30 cellular contexts compared by ENCODE assay signal in the genomic region with DNA sequence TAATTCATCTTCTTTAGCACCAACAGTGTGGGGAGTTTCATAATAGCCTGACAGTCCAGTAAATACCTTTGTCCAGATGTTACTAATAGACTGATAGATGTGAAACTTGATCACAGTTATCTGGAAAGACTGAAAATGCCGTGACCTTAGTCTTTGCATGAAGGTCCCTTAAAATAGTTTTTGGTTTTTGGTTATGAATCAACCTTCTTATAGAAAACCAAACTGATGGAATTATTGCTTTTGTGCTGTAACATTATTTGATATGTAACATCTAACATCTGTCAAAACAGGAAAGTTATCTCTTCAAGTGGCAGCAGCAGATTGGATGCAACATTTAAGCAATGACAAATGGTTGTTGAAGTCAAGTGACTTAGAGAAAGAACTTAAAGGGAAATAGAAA.
DNase-seq lines count a peak whose midpoint lies in the region; ATAC-seq and TF ChIP-seq lines count a peak whose summit lies in the region.
"Had no signal": no experiment of that assay in that cellular context is flagged by ENCODE, and none has a peak within 500 bp of the region (broad histone marks: within the 10 kb centered on the region; RNA-seq: fewer than 3 reads in every experiment).

No MANE protein-coding gene starts in this region.

- DNase-seq in NCI-H510A treated with DMSO at 0.1 percent for 48 hours (lab: John Stamatoyannopoulos, UW) = no peak
- DNase-seq in transverse colon = no peak
- DNase-seq in prostate gland (ENCODE audit: low spot score) = no peak
- DNase-seq: activated CD4-positive, alpha-beta T cell treated with anti-CD3 and anti-CD28 coated beads for 4 hours; activated gamma-delta T cell; activated naive CD8-positive, alpha-beta T cell treated with anti-CD3 and anti-CD28 coated beads, Interleukin-2, amount 10 ng/mL, durations not matched to agents 7 days and 5 days; activated T-cell treated with anti-CD3 and anti-CD28 coated beads, Interleukin-2, amount 50 U/mL, for 1 hour; COR-L47; effector memory CD4-positive, alpha-beta T cell; erythroblast; GDM1; head of caudate nucleus; HFFc6; IMR-90; natural killer cell; NCI-H1048; NCI-H187; NCI-H2171 treated with DMSO at 0.1 percent for 48 hours; NCI-H524; retina; SHP77; trophoblast cell had no signal

- H3K4me1 ChIP-seq in transverse colon (no peaks in the 10 kb centered on the region), prostate gland (replicated peaks) (no peaks in the 10 kb centered on the region)
- H3K4me1 ChIP-seq: BLaER1 treated with 17β-estradiol and CSF1 and Interleukin-3, amounts not matched to agents 10 nM and 100 nM had no signal

- H3K36me3 ChIP-seq in transverse colon (no peaks in the 10 kb centered on the region), prostate gland (no peaks in the 10 kb centered on the region)
- H3K36me3 ChIP-seq: BLaER1 treated with 17β-estradiol and CSF1 and Interleukin-3, amounts not matched to agents 10 nM and 100 nM had no signal

- intact Hi-C loops in transverse colon (cut with DNase I; ENCODE audit: low total_unique reads) (no loop called here), prostate gland (cut with DNase I) (no loop called here)

- H3K4me3 ChIP-seq in transverse colon (no peak overlapping the region), prostate gland (no peak overlapping the region)
- H3K4me3 ChIP-seq: BLaER1 treated with 17β-estradiol and CSF1 and Interleukin-3, amounts not matched to agents 10 nM and 100 nM; coronary artery; GM23338; skin epidermis had no signal

- H3K27ac ChIP-seq in transverse colon = no peak overlapping the region
- no peak overlapping the region for H3K27ac ChIP-seq in prostate gland
- H3K27ac ChIP-seq: BLaER1 treated with 17β-estradiol and CSF1 and Interleukin-3, amounts not matched to agents 10 nM and 100 nM; coronary artery; skin epidermis had no signal

- H3K9me3 ChIP-seq in transverse colon = no peaks in the 10 kb centered on the region
- no peaks in the 10 kb centered on the region for H3K9me3 ChIP-seq in prostate gland
- H3K9me3 ChIP-seq: BLaER1 treated with 17β-estradiol and CSF1 and Interleukin-3, amounts not matched to agents 10 nM and 100 nM had no signal

- ATAC-seq in GM18858 (IDR thresholded peaks at IDR 0.05; ENCODE audit: unreplicated experiment) (peak; percentile 61), HG02798 (IDR thresholded peaks at IDR 0.05; ENCODE audit: poor library complexity, unreplicated experiment) (peak; percentile 54), HG03558 (IDR thresholded peaks at IDR 0.05; ENCODE audit: extremely low read depth, unreplicated experiment) (peak; percentile 58), GM21423 (IDR thresholded peaks at IDR 0.05; ENCODE audit: unreplicated experiment) (no peak)
- ATAC-seq: GM23338, natural killer cell had no signal

- H3K27me3 ChIP-seq in transverse colon = no peaks in the 10 kb centered on the region
- no peaks in the 10 kb centered on the region for H3K27me3 ChIP-seq in prostate gland (replicated peaks; ENCODE audit: insufficient read depth)
- H3K27me3 ChIP-seq: BLaER1 treated with 17β-estradiol and CSF1 and Interleukin-3, amounts not matched to agents 10 nM and 100 nM had no signal

- TF ChIP-seq EP300 in transverse colon (IDR thresholded peaks at IDR 0.05; ENCODE audit: low read depth) = no peak

- 83 to 88% methylated on average over 1 of the region's 1 CpG for WGBS in transverse colon (ENCODE audit: low coverage in 1 of 2), 2 donors
- WGBS in prostate gland = 94% methylated on average over 1 of the region's 1 CpG

- in situ Hi-C loops in transverse colon (cut with MboI; ENCODE audit: low pct_ligation_motif_present in 1 of 4, low pct_unique_long_range_greater_than_20kb in 1 of 4, low sequenced_read_pairs in 3 of 4) = no loop called here

- TF ChIP-seq CTCF in transverse colon (IDR thresholded peaks at IDR 0.05) (no peak), prostate gland (IDR thresholded peaks at IDR 0.05) (no peak)

- TF ChIP-seq POLR2A in transverse colon (IDR thresholded peaks at IDR 0.05) = no peak
- no peak for TF ChIP-seq POLR2A in prostate gland (IDR thresholded peaks at IDR 0.05)
